Comparison of ENCODE assay signal across 2 cellular contexts in the genomic region with DNA sequence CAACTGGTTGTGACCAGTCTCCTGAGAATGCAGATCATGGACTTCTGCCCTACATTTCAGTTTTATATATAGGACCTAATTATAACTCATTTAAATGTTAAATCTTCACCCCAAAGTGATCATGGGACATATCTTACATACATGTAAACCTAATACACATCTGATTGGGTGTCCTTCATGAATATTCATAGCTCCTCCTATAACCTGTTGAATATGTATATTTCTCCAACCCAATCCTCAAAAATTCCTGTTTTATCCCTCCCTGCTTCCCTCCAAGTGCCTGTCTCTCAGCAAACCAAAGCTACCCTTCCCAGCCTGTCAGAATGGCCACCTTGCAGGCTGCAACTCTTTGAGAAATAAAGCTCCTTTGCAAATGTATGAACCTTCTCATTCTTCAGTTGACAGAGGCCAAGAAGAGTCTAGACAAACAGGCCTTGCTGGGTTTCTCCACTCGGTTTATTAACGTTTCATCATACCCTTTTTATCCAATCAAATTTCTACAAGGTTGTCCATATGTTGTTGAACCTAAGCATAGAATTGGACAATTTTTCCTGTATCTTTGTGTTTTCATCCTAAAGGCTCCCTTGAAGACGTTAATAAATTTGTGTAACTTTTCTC.
TF ChIP-seq lines count a peak whose summit lies in the region.

No MANE protein-coding gene starts in this region.

TF ChIP-seq in GM23338, 12 proteins besides CTCF, POLR2A, EP300 and RAD21 (continued from another document):
- TF ChIP-seq, protein P1, sequence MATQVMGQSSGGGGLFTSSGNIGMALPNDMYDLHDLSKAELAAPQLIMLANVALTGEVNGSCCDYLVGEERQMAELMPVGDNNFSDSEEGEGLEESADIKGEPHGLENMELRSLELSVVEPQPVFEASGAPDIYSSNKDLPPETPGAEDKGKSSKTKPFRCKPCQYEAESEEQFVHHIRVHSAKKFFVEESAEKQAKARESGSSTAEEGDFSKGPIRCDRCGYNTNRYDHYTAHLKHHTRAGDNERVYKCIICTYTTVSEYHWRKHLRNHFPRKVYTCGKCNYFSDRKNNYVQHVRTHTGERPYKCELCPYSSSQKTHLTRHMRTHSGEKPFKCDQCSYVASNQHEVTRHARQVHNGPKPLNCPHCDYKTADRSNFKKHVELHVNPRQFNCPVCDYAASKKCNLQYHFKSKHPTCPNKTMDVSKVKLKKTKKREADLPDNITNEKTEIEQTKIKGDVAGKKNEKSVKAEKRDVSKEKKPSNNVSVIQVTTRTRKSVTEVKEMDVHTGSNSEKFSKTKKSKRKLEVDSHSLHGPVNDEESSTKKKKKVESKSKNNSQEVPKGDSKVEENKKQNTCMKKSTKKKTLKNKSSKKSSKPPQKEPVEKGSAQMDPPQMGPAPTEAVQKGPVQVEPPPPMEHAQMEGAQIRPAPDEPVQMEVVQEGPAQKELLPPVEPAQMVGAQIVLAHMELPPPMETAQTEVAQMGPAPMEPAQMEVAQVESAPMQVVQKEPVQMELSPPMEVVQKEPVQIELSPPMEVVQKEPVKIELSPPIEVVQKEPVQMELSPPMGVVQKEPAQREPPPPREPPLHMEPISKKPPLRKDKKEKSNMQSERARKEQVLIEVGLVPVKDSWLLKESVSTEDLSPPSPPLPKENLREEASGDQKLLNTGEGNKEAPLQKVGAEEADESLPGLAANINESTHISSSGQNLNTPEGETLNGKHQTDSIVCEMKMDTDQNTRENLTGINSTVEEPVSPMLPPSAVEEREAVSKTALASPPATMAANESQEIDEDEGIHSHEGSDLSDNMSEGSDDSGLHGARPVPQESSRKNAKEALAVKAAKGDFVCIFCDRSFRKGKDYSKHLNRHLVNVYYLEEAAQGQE (IDR thresholded peaks at IDR 0.05; ENCODE audit: unreplicated experiment) = no peak
- TF ChIP-seq ZNF331 (CRISPR knock-in tag; IDR thresholded peaks at IDR 0.05; ENCODE audit: low read depth) (no peak), EZH2phosphoT487 (IDR thresholded peaks at IDR 0.05; ENCODE audit: unreplicated experiment) (no peak), POLR2AphosphoS5 (IDR thresholded peaks at IDR 0.05; ENCODE audit: low read depth) (no peak), EZH2 (IDR thresholded peaks at IDR 0.05; ENCODE audit: low read depth, unreplicated experiment) (no peak), ZNF114 (CRISPR knock-in tag; IDR thresholded peaks at IDR 0.05) (no peak), JUNB (IDR thresholded peaks at IDR 0.05; ENCODE audit: unreplicated experiment) (no peak)
- TF ChIP-seq, protein P2, sequence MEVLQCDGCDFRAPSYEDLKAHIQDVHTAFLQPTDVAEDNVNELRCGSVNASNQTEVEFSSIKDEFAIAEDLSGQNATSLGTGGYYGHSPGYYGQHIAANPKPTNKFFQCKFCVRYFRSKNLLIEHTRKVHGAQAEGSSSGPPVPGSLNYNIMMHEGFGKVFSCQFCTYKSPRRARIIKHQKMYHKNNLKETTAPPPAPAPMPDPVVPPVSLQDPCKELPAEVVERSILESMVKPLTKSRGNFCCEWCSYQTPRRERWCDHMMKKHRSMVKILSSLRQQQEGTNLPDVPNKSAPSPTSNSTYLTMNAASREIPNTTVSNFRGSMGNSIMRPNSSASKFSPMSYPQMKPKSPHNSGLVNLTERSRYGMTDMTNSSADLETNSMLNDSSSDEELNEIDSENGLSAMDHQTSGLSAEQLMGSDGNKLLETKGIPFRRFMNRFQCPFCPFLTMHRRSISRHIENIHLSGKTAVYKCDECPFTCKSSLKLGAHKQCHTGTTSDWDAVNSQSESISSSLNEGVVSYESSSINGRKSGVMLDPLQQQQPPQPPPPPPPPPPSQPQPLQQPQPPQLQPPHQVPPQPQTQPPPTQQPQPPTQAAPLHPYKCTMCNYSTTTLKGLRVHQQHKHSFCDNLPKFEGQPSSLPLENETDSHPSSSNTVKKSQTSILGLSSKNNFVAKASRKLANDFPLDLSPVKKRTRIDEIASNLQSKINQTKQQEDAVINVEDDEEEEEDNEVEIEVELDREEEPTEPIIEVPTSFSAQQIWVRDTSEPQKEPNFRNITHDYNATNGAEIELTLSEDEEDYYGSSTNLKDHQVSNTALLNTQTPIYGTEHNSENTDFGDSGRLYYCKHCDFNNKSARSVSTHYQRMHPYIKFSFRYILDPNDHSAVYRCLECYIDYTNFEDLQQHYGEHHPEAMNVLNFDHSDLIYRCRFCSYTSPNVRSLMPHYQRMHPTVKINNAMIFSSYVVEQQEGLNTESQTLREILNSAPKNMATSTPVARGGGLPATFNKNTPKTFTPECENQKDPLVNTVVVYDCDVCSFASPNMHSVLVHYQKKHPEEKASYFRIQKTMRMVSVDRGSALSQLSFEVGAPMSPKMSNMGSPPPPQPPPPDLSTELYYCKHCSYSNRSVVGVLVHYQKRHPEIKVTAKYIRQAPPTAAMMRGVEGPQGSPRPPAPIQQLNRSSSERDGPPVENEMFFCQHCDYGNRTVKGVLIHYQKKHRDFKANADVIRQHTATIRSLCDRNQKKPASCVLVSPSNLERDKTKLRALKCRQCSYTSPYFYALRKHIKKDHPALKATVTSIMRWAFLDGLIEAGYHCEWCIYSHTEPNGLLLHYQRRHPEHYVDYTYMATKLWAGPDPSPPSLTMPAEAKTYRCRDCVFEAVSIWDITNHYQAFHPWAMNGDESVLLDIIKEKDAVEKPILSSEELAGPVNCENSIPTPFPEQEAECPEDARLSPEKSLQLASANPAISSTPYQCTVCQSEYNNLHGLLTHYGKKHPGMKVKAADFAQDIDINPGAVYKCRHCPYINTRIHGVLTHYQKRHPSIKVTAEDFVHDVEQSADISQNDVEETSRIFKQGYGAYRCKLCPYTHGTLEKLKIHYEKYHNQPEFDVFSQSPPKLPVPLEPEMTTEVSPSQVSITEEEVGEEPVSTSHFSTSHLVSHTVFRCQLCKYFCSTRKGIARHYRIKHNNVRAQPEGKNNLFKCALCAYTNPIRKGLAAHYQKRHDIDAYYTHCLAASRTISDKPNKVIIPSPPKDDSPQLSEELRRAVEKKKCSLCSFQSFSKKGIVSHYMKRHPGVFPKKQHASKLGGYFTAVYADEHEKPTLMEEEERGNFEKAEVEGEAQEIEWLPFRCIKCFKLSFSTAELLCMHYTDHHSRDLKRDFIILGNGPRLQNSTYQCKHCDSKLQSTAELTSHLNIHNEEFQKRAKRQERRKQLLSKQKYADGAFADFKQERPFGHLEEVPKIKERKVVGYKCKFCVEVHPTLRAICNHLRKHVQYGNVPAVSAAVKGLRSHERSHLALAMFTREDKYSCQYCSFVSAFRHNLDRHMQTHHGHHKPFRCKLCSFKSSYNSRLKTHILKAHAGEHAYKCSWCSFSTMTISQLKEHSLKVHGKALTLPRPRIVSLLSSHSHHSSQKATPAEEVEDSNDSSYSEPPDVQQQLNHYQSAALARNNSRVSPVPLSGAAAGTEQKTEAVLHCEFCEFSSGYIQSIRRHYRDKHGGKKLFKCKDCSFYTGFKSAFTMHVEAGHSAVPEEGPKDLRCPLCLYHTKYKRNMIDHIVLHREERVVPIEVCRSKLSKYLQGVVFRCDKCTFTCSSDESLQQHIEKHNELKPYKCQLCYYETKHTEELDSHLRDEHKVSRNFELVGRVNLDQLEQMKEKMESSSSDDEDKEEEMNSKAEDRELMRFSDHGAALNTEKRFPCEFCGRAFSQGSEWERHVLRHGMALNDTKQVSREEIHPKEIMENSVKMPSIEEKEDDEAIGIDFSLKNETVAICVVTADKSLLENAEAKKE (CRISPR knock-in tag; IDR thresholded peaks at IDR 0.05) = no peak
- TF ChIP-seq, protein P3, sequence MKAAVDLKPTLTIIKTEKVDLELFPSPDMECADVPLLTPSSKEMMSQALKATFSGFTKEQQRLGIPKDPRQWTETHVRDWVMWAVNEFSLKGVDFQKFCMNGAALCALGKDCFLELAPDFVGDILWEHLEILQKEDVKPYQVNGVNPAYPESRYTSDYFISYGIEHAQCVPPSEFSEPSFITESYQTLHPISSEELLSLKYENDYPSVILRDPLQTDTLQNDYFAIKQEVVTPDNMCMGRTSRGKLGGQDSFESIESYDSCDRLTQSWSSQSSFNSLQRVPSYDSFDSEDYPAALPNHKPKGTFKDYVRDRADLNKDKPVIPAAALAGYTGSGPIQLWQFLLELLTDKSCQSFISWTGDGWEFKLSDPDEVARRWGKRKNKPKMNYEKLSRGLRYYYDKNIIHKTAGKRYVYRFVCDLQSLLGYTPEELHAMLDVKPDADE (IDR thresholded peaks at IDR 0.05) = no peak

TF ChIP-seq in WTC11, 78 proteins besides CTCF, POLR2A, EP300 and RAD21 (continued from another document):
- TF ChIP-seq, protein P4, sequence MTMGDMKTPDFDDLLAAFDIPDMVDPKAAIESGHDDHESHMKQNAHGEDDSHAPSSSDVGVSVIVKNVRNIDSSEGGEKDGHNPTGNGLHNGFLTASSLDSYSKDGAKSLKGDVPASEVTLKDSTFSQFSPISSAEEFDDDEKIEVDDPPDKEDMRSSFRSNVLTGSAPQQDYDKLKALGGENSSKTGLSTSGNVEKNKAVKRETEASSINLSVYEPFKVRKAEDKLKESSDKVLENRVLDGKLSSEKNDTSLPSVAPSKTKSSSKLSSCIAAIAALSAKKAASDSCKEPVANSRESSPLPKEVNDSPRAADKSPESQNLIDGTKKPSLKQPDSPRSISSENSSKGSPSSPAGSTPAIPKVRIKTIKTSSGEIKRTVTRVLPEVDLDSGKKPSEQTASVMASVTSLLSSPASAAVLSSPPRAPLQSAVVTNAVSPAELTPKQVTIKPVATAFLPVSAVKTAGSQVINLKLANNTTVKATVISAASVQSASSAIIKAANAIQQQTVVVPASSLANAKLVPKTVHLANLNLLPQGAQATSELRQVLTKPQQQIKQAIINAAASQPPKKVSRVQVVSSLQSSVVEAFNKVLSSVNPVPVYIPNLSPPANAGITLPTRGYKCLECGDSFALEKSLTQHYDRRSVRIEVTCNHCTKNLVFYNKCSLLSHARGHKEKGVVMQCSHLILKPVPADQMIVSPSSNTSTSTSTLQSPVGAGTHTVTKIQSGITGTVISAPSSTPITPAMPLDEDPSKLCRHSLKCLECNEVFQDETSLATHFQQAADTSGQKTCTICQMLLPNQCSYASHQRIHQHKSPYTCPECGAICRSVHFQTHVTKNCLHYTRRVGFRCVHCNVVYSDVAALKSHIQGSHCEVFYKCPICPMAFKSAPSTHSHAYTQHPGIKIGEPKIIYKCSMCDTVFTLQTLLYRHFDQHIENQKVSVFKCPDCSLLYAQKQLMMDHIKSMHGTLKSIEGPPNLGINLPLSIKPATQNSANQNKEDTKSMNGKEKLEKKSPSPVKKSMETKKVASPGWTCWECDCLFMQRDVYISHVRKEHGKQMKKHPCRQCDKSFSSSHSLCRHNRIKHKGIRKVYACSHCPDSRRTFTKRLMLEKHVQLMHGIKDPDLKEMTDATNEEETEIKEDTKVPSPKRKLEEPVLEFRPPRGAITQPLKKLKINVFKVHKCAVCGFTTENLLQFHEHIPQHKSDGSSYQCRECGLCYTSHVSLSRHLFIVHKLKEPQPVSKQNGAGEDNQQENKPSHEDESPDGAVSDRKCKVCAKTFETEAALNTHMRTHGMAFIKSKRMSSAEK (CRISPR knock-in tag; IDR thresholded peaks at IDR 0.05; ENCODE audit: borderline replicate concordance) = no peak
- TF ChIP-seq ZNF317 (CRISPR knock-in tag; IDR thresholded peaks at IDR 0.05; ENCODE audit: borderline replicate concordance, low read depth) = no peak
- TF ChIP-seq FOXJ3 (CRISPR knock-in tag; IDR thresholded peaks at IDR 0.05; ENCODE audit: borderline replicate concordance) = no peak
- TF ChIP-seq, protein P5, sequence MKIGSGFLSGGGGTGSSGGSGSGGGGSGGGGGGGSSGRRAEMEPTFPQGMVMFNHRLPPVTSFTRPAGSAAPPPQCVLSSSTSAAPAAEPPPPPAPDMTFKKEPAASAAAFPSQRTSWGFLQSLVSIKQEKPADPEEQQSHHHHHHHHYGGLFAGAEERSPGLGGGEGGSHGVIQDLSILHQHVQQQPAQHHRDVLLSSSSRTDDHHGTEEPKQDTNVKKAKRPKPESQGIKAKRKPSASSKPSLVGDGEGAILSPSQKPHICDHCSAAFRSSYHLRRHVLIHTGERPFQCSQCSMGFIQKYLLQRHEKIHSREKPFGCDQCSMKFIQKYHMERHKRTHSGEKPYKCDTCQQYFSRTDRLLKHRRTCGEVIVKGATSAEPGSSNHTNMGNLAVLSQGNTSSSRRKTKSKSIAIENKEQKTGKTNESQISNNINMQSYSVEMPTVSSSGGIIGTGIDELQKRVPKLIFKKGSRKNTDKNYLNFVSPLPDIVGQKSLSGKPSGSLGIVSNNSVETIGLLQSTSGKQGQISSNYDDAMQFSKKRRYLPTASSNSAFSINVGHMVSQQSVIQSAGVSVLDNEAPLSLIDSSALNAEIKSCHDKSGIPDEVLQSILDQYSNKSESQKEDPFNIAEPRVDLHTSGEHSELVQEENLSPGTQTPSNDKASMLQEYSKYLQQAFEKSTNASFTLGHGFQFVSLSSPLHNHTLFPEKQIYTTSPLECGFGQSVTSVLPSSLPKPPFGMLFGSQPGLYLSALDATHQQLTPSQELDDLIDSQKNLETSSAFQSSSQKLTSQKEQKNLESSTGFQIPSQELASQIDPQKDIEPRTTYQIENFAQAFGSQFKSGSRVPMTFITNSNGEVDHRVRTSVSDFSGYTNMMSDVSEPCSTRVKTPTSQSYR (CRISPR knock-in tag; IDR thresholded peaks at IDR 0.05) = no peak
- TF ChIP-seq, protein P6, sequence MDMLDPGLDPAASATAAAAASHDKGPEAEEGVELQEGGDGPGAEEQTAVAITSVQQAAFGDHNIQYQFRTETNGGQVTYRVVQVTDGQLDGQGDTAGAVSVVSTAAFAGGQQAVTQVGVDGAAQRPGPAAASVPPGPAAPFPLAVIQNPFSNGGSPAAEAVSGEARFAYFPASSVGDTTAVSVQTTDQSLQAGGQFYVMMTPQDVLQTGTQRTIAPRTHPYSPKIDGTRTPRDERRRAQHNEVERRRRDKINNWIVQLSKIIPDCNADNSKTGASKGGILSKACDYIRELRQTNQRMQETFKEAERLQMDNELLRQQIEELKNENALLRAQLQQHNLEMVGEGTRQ (CRISPR knock-in tag; IDR thresholded peaks at IDR 0.05) = no peak
- TF ChIP-seq, protein P7, sequence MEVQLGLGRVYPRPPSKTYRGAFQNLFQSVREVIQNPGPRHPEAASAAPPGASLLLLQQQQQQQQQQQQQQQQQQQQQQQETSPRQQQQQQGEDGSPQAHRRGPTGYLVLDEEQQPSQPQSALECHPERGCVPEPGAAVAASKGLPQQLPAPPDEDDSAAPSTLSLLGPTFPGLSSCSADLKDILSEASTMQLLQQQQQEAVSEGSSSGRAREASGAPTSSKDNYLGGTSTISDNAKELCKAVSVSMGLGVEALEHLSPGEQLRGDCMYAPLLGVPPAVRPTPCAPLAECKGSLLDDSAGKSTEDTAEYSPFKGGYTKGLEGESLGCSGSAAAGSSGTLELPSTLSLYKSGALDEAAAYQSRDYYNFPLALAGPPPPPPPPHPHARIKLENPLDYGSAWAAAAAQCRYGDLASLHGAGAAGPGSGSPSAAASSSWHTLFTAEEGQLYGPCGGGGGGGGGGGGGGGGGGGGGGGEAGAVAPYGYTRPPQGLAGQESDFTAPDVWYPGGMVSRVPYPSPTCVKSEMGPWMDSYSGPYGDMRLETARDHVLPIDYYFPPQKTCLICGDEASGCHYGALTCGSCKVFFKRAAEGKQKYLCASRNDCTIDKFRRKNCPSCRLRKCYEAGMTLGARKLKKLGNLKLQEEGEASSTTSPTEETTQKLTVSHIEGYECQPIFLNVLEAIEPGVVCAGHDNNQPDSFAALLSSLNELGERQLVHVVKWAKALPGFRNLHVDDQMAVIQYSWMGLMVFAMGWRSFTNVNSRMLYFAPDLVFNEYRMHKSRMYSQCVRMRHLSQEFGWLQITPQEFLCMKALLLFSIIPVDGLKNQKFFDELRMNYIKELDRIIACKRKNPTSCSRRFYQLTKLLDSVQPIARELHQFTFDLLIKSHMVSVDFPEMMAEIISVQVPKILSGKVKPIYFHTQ (CRISPR knock-in tag; IDR thresholded peaks at IDR 0.05) = no peak
- no peak for TF ChIP-seq ATF1 (CRISPR knock-in tag; IDR thresholded peaks at IDR 0.05)
- no peak for TF ChIP-seq ZNF423 (CRISPR knock-in tag; IDR thresholded peaks at IDR 0.05)
